In the genomic region with DNA sequence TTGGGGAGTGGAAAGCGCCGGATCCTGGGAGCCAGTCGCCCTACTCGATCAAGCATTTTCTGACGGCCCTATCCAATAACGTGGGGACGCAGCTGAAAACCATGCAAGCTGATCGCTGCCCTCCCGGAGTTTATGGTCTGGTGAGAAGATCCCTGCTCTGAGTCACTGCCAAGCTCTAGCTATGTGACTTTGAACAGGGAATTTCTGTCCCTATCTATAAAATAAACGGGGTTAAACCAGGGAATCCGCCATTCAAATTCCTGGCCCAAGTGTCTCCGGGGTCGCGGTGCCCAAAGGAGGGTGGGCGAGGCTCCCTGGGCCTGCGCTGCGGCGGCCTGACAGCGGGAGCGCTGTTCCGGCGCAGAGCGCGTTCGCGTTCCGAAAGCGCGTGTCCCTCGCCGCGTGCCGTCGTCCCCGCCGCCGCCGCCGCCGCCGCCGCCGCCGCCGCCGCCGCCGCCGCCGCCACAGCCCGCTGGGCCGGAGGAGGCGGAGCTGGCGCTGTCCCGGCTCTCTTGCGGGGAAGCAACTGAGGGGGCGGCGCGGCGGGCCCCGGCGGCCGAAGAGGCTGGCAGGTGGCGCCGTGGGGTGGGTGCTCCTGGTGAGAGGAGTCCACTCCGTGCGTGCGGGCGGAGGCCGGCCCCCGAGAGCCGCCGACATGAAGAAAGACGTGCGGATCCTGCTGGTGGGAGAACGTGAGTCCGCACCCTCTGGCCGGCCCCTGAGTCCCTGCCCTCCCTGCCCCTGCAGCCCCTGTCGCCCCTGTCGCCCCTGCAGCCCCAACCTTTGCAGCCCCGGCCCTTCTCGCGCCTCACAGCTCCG, we compare ENCODE assay signal across 8 cellular contexts. TPM values are rescaled to one million over a fixed set of nuclear protein-coding genes. Genes with fewer than 3 reads are reported as not detected.
DNase-seq lines count a peak whose midpoint lies in the region; ATAC-seq and TF ChIP-seq lines count a peak whose summit lies in the region.

RHOT1 (plus strand) TSS at position 465 of the 819 bp plus-strand sequence; CDS start at position 656, 191 bp downstream.

- H3K9me3 ChIP-seq in HUES6 (ENCODE audit: control insufficient read depth, insufficient read depth, low read depth, low read length): no peaks in the 10 kb centered on the region
- H3K9me3 ChIP-seq in esophagus squamous epithelium: no peaks in the 10 kb centered on the region

- H3K27ac ChIP-seq in HUES6 (ENCODE audit: low read depth, low read length): no peak within 1 kb of the TSS
- peak within 1 kb of the TSS; percentile 90 to 96 (median 94) for H3K27ac ChIP-seq in esophagus squamous epithelium

- TF ChIP-seq POLR2A in esophagus squamous epithelium (IDR thresholded peaks at IDR 0.05): peak in 1 of 4 donors; percentile 46

- DNase-seq in Calu3 (peak; percentile 83), OCI-M2 (lab: John Stamatoyannopoulos, UW; ENCODE audit: unreplicated experiment) (peak; percentile 50), esophagus squamous epithelium (lab: John Stamatoyannopoulos, UW) (no peak), naive B cell (peak; percentile 80)
- DNase-seq in activated T-cell treated with anti-CD3 and anti-CD28 coated beads, Interleukin-2, amount 50 U/mL, for 4 hours: peak; percentile 61

- H3K4me3 Mint-ChIP-seq in Calu3 (ENCODE audit: low read depth, unreplicated experiment): peak within 1 kb of the TSS; percentile 97
- peak within 1 kb of the TSS; percentile 98 for H3K4me3 Mint-ChIP-seq in activated T-cell treated with anti-CD3 and anti-CD28 coated beads, Interleukin-2, amount 50 U/mL, for 4 hours
- H3K4me3 Mint-ChIP-seq in naive B cell: peak within 1 kb of the TSS; percentile 90 to 100 (median 96)
- peak within 1 kb of the TSS; percentile 95 for H3K4me3 Mint-ChIP-seq in stimulated activated memory B cell treated with anti-CD40 and anti-IgM and Interleukin-4, amounts not matched to agents 10 μg/mL and 1 μg/mL and 100 μg/mL, for 72 hours

- peak within 1 kb of the TSS; percentile 78 for H3K27ac Mint-ChIP-seq in Calu3 (ENCODE audit: unreplicated experiment)
- peak within 1 kb of the TSS; percentile 58 to 93 (median 88) for H3K27ac Mint-ChIP-seq in naive B cell
- peak within 1 kb of the TSS; percentile 94 for H3K27ac Mint-ChIP-seq in stimulated activated memory B cell treated with anti-CD40 and anti-IgM and Interleukin-4, amounts not matched to agents 10 μg/mL and 1 μg/mL and 100 μg/mL, for 72 hours

- peak within 1 kb of the TSS; percentile 78 for H3K9ac ChIP-seq in HUES6 (ENCODE audit: low read length)

- intact Hi-C loops in Calu3 (cut with micrococcal nuclease; ENCODE audit: unreplicated experiment): no loop called here
- intact Hi-C loops in esophagus squamous epithelium (cut with DNase I): no loop called here

- H3K27me3 ChIP-seq in HUES6 (ENCODE audit: control insufficient read depth, insufficient read depth, low read length) (no peaks in the 10 kb centered on the region), esophagus squamous epithelium (no peaks in the 10 kb centered on the region)

- CTCF ChIA-PET in Calu3 (lab: Charles Lee): interaction anchor here (0.6 to 1.3 kb wide), 3 partner anchors 17 to 137 kb away, joined by 3 to 5 read pairs (median 4); no protein-coding TSS in a partner anchor

- ATAC-seq in GM21367 (IDR thresholded peaks at IDR 0.05; ENCODE audit: unreplicated experiment): peak; percentile 66
- ATAC-seq in activated T-cell treated with anti-CD3 and anti-CD28 coated beads, Interleukin-2, amount 50 U/mL, for 4 hours: peak; percentile 77 to 83
- peak; percentile 84 to 85 for ATAC-seq in naive B cell (ENCODE audit: low read depth in 2 of 2)
- ATAC-seq in stimulated activated memory B cell treated with anti-CD40 and anti-IgM and Interleukin-4, amounts not matched to agents 10 μg/mL and 1 μg/mL and 100 μg/mL, for 72 hours: peak; percentile 90

- BruUV-seq in Calu3 (replicated peaks; lab: Mats Ljungman, UMichigan): no TSS peak

- H3K36me3 ChIP-seq in HUES6 (ENCODE audit: control insufficient read depth, insufficient read depth, low read length) (no peaks in the 10 kb centered on the region), esophagus squamous epithelium (no peaks in the 10 kb centered on the region)

- H3K36me3 Mint-ChIP-seq in Calu3 (ENCODE audit: insufficient read depth, unreplicated experiment) (peaks cover 18% of the 10 kb centered on the region), naive B cell (no peaks in the 10 kb centered on the region)
- peaks cover 3% of the 10 kb centered on the region for H3K36me3 Mint-ChIP-seq in activated T-cell treated with anti-CD3 and anti-CD28 coated beads, Interleukin-2, amount 50 U/mL, for 4 hours (ENCODE audit: insufficient read depth)
- no peaks in the 10 kb centered on the region for H3K36me3 Mint-ChIP-seq in stimulated activated memory B cell treated with anti-CD40 and anti-IgM and Interleukin-4, amounts not matched to agents 10 μg/mL and 1 μg/mL and 100 μg/mL, for 72 hours

- no peaks in the 10 kb centered on the region for H3K9me3 Mint-ChIP-seq in Calu3 (ENCODE audit: low read depth, unreplicated experiment)
- H3K9me3 Mint-ChIP-seq in activated T-cell treated with anti-CD3 and anti-CD28 coated beads, Interleukin-2, amount 50 U/mL, for 4 hours: no peaks in the 10 kb centered on the region
- no peaks in the 10 kb centered on the region for H3K9me3 Mint-ChIP-seq in naive B cell
- H3K9me3 Mint-ChIP-seq in stimulated activated memory B cell treated with anti-CD40 and anti-IgM and Interleukin-4, amounts not matched to agents 10 μg/mL and 1 μg/mL and 100 μg/mL, for 72 hours: no peaks in the 10 kb centered on the region

- H3K4me3 ChIP-seq in HUES6 (ENCODE audit: low read depth, low read length) (peak within 1 kb of the TSS; percentile 78), esophagus squamous epithelium (peak within 1 kb of the TSS; percentile 65 to 98 (median 92))

- H3K4me1 Mint-ChIP-seq in Calu3 (ENCODE audit: low read depth, unreplicated experiment) (no peaks in the 10 kb centered on the region), naive B cell (peaks cover 11 to 46% (median 27%) of the 10 kb centered on the region in 3 donors)
- peaks cover 28% of the 10 kb centered on the region for H3K4me1 Mint-ChIP-seq in activated T-cell treated with anti-CD3 and anti-CD28 coated beads, Interleukin-2, amount 50 U/mL, for 4 hours (ENCODE audit: low read depth)
- peaks cover 24% of the 10 kb centered on the region for H3K4me1 Mint-ChIP-seq in stimulated activated memory B cell treated with anti-CD40 and anti-IgM and Interleukin-4, amounts not matched to agents 10 μg/mL and 1 μg/mL and 100 μg/mL, for 72 hours

- no peaks in the 10 kb centered on the region for H3K4me1 ChIP-seq in HUES6 (ENCODE audit: control insufficient read depth, insufficient read depth, low read length)
- H3K4me1 ChIP-seq in esophagus squamous epithelium: peaks cover 0 to 55% (median 8%) of the 10 kb centered on the region in 3 donors

- H3K27me3 Mint-ChIP-seq in Calu3 (ENCODE audit: unreplicated experiment): no peaks in the 10 kb centered on the region
- no peaks in the 10 kb centered on the region for H3K27me3 Mint-ChIP-seq in activated T-cell treated with anti-CD3 and anti-CD28 coated beads, Interleukin-2, amount 50 U/mL, for 4 hours (ENCODE audit: low read depth)
- no peaks in the 10 kb centered on the region for H3K27me3 Mint-ChIP-seq in naive B cell
- H3K27me3 Mint-ChIP-seq in stimulated activated memory B cell treated with anti-CD40 and anti-IgM and Interleukin-4, amounts not matched to agents 10 μg/mL and 1 μg/mL and 100 μg/mL, for 72 hours: no peaks in the 10 kb centered on the region

- 0% methylated on average over 16 to 23 of the region's 84 CpGs for WGBS in esophagus squamous epithelium, 2 donors

- TF ChIP-seq CTCF in Calu3 (IDR thresholded peaks at IDR 0.05; ENCODE audit: unreplicated experiment) (peak; percentile 67), esophagus squamous epithelium (IDR thresholded peaks at IDR 0.05) (peak; percentile 49 to 80 (median 64))

RNA-seq across cellular contexts. Expression of gene RHOT1, which starts in this region (rescaled TPM):
- total RNA-seq in Calu3 (2022) (23.0 TPM in 2 replicates), esophagus squamous epithelium (10 to 100 TPM; 17.3 to 34.9 (median 21.9) TPM)
- 10 to 100 TPM; 14.0 to 14.9 (median 14.2) TPM for total RNA-seq in activated T-cell treated with anti-CD3 and anti-CD28 coated beads, Interleukin-2, amount 50 U/mL, for 4 hours
- 10 to 100 TPM; 20.4 to 29.8 (median 27.3) TPM for polyA plus RNA-seq in naive B cell (ENCODE audit: low read depth in 6 of 6)
